Comparison of ENCODE assay signal across 26 cellular contexts in genomic region chr19:50549059-50549926, GRCh38. TPM values are rescaled to one million over a fixed set of nuclear protein-coding genes. Genes with fewer than 3 reads are reported as not detected.
"Had no signal": no experiment of that assay in that cellular context is flagged by ENCODE, and none has a peak within 500 bp of the region (broad histone marks: within the 10 kb centered on the region; RNA-seq: fewer than 3 reads in every experiment).

No MANE protein-coding gene starts in this region.

- H3K9me3 ChIP-seq: heart left ventricle, pancreas had no signal

- H3K36me3 Mint-ChIP-seq: activated naive CD4-positive, alpha-beta T cell treated with anti-CD3 and anti-CD28 coated beads, Interleukin-2, amount 10 ng/mL, durations not matched to agents 7 days and 5 days had no signal

- H3K36me3 ChIP-seq: heart left ventricle, pancreas had no signal

- H3K4me3 ChIP-seq: pancreas, smooth muscle cell had no signal

- ATAC-seq: activated naive CD8-positive, alpha-beta T cell treated with anti-CD3 and anti-CD28 coated beads, Interleukin-2, amount 50 U/mL, for 24 hours; effector memory CD8-positive, alpha-beta T cell; foreskin keratinocyte; heart left ventricle; left ventricle myocardium superior; pancreas; sciatic nerve had no signal

- H3K4me1 ChIP-seq: foreskin keratinocyte, pancreas had no signal

- H3K4me1 Mint-ChIP-seq: activated naive CD4-positive, alpha-beta T cell treated with anti-CD3 and anti-CD28 coated beads, Interleukin-2, amount 10 ng/mL, durations not matched to agents 7 days and 5 days; activated naive CD8-positive, alpha-beta T cell treated with anti-CD3 and anti-CD28 coated beads, Interleukin-2, amount 50 U/mL, for 24 hours; immature natural killer cell had no signal

- H3K27ac ChIP-seq: epithelial cell of prostate, foreskin keratinocyte, heart left ventricle, pancreas, WERI-Rb-1 had no signal

- DNase-seq: activated CD4-positive, alpha-beta T cell treated with anti-CD3 and anti-CD28 coated beads for 1 hour; activated CD8-positive, alpha-beta memory T cell treated with anti-CD3 and anti-CD28 coated beads for 24 hours; activated CD8-positive, alpha-beta memory T cell treated with anti-CD3 and anti-CD28 coated beads, Interleukin-2, amount 50 U/mL, for 48 hours; activated effector memory CD4-positive, alpha-beta T cell treated with Interleukin-2 at 50 U/mL for 16 hours; activated naive CD4-positive, alpha-beta T cell treated with anti-CD3 and anti-CD28 coated beads, Interleukin-2, amount 10 ng/mL, durations not matched to agents 7 days and 5 days; activated naive CD8-positive, alpha-beta T cell treated with anti-CD3 and anti-CD28 coated beads, Interleukin-2, amount 50 U/mL, for 24 hours; activated T-cell treated with anti-CD3 and anti-CD28 coated beads, Interleukin-2, amount 50 U/mL, for 48 hours; aorta; cerebellar nuclear complex; effector memory CD8-positive, alpha-beta T cell; foreskin keratinocyte; heart left ventricle; immature natural killer cell; kidney glomerular epithelial cell; left ventricle myocardium superior; pancreas; stimulated activated CD4-positive, alpha-beta T cell treated with anti-CD3 and anti-CD28 coated beads, Interleukin-4, amount 100 ng/mL, for 1 hour; WERI-Rb-1 had no signal

- H3K4me3 Mint-ChIP-seq: activated naive CD4-positive, alpha-beta T cell treated with anti-CD3 and anti-CD28 coated beads, Interleukin-2, amount 10 ng/mL, durations not matched to agents 7 days and 5 days; activated naive CD8-positive, alpha-beta T cell treated with anti-CD3 and anti-CD28 coated beads, Interleukin-2, amount 50 U/mL, for 24 hours; effector memory CD8-positive, alpha-beta T cell; immature natural killer cell had no signal

- FAIRE-seq: pancreas had no signal

- H3K27ac Mint-ChIP-seq: activated naive CD4-positive, alpha-beta T cell treated with anti-CD3 and anti-CD28 coated beads, Interleukin-2, amount 10 ng/mL, durations not matched to agents 7 days and 5 days; activated naive CD8-positive, alpha-beta T cell treated with anti-CD3 and anti-CD28 coated beads, Interleukin-2, amount 50 U/mL, for 24 hours; effector memory CD8-positive, alpha-beta T cell; immature natural killer cell had no signal

- H3K9me3 Mint-ChIP-seq: activated naive CD4-positive, alpha-beta T cell treated with anti-CD3 and anti-CD28 coated beads, Interleukin-2, amount 10 ng/mL, durations not matched to agents 7 days and 5 days; activated naive CD8-positive, alpha-beta T cell treated with anti-CD3 and anti-CD28 coated beads, Interleukin-2, amount 50 U/mL, for 24 hours; effector memory CD8-positive, alpha-beta T cell; immature natural killer cell had no signal

RNA-seq across cellular contexts. Expression of gene LRRC4B, which starts 18.9 kb away (rescaled TPM):
- total RNA-seq: foreskin keratinocyte; mononuclear cell; T-helper 2 cell treated with Interferon-gamma antibody and Interleukin-4, amounts not matched to agents 100 ng/mL and 5 ng/mL, for 36 hours had no signal
- polyA plus RNA-seq: foreskin keratinocyte, immature natural killer cell had no signal

RNA-seq across cellular contexts. Expression of gene ASPDH, which starts 35.6 kb away (rescaled TPM):
- total RNA-seq: aorta; dermis blood vessel endothelial cell; fibroblast of lung; foreskin keratinocyte; heart left ventricle; left ventricle myocardium superior; mononuclear cell; sciatic nerve; smooth muscle cell; T-helper 2 cell treated with Interferon-gamma antibody and Interleukin-4, amounts not matched to agents 100 ng/mL and 5 ng/mL, for 36 hours; ureter had no signal
- polyA plus RNA-seq: fibroblast of lung, foreskin keratinocyte, heart left ventricle, immature natural killer cell, smooth muscle cell had no signal
